Comparison of ENCODE assay signal across 23 cellular contexts in the genomic region with DNA sequence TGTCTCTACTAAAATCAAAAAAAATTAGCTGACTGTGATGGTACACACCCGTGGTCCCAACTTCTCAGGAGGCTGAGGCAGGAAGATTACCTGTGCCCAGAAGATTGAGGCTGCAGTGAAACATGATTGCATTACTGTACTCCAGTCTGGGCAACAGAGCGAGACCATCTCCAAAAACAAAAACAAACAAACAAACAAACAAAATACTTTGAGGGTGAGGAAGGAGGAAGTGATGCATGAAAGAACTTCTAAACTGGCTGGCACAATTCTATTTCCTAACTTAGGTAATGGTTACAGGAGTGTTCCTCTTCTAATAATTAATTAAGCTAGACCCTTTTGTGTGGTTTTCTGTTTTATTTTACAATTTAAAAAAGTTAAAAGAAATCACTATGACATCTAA. TPM values are rescaled to one million over a fixed set of nuclear protein-coding genes. Genes with fewer than 3 reads are reported as not detected.
DNase-seq lines count a peak whose midpoint lies in the region; ATAC-seq and TF ChIP-seq lines count a peak whose summit lies in the region.
"Had no signal": no experiment of that assay in that cellular context is flagged by ENCODE, and none has a peak within 500 bp of the region (broad histone marks: within the 10 kb centered on the region; RNA-seq: fewer than 3 reads in every experiment).

No MANE protein-coding gene starts in this region.

- H3K4me3 ChIP-seq in psoas muscle: no peak overlapping the region
- H3K4me3 ChIP-seq in upper lobe of left lung: no peak overlapping the region
- H3K4me3 ChIP-seq in testis: no peak overlapping the region
- H3K4me3 ChIP-seq: ascending aorta, heart left ventricle, ovary, right lobe of liver, thyroid gland had no signal

- peak overlapping the region; percentile 0 for H3K27ac Mint-ChIP-seq in activated naive CD8-positive, alpha-beta T cell treated with anti-CD3 and anti-CD28 coated beads, Interleukin-2, amount 10 ng/mL, durations not matched to agents 7 days and 5 days
- no peak overlapping the region for H3K27ac Mint-ChIP-seq in activated naive CD8-positive, alpha-beta T cell treated with anti-CD3 and anti-CD28 coated beads, Interleukin-2, amount 50 U/mL, for 24 hours
- peak overlapping the region; percentile 32 for H3K27ac Mint-ChIP-seq in central memory CD8-positive, alpha-beta T cell (ENCODE audit: low read depth)

- H3K4me1 ChIP-seq in psoas muscle (peaks cover 58% of the 10 kb centered on the region), upper lobe of left lung (peaks cover 6 to 28% (median 9%) of the 10 kb centered on the region in 4 donors), testis (peaks cover 4% of the 10 kb centered on the region)
- H3K4me1 ChIP-seq: Caco-2 had no signal

- DNase-seq in activated naive CD8-positive, alpha-beta T cell treated with anti-CD3 and anti-CD28 coated beads, Interleukin-2, amount 10 ng/mL, durations not matched to agents 7 days and 5 days: no peak
- no peak for DNase-seq in activated naive CD8-positive, alpha-beta T cell treated with anti-CD3 and anti-CD28 coated beads, Interleukin-2, amount 50 U/mL, for 24 hours
- DNase-seq in central memory CD8-positive, alpha-beta T cell (ENCODE audit: low spot score in 2 of 2): no peak
- DNase-seq in psoas muscle: no peak
- DNase-seq in upper lobe of left lung: no peak
- no peak for DNase-seq in testis
- DNase-seq: activated effector memory CD4-positive, alpha-beta T cell treated with Interleukin-2 at 50 U/mL for 16 hours; Caco-2; heart left ventricle; left ventricle myocardium superior; NCI-H1105 treated with DMSO at 0.1 percent for 48 hours; NCI-H2107; NCI-H510A treated with DMSO at 0.1 percent for 48 hours; ovary; right lobe of liver; SHP77 treated with DMSO at 0.1 percent for 48 hours; stimulated activated CD4-positive, alpha-beta T cell treated with anti-CD3 and anti-CD28 coated beads, Interleukin-15, amount 100 ng/mL, for 24 hours; T-cell had no signal

- no peak overlapping the region for H3K4me3 Mint-ChIP-seq in activated naive CD8-positive, alpha-beta T cell treated with anti-CD3 and anti-CD28 coated beads, Interleukin-2, amount 10 ng/mL, durations not matched to agents 7 days and 5 days
- H3K4me3 Mint-ChIP-seq in activated naive CD8-positive, alpha-beta T cell treated with anti-CD3 and anti-CD28 coated beads, Interleukin-2, amount 50 U/mL, for 24 hours: no peak overlapping the region
- no peak overlapping the region for H3K4me3 Mint-ChIP-seq in central memory CD8-positive, alpha-beta T cell
- H3K4me3 Mint-ChIP-seq: T-cell had no signal

- peaks cover 0 to 14% of the 10 kb centered on the region in 2 donors for H3K36me3 ChIP-seq in psoas muscle (ENCODE audit: insufficient read depth in 1 of 2, low read depth in 1 of 2)
- peaks cover 0 to 34% (median 8%) of the 10 kb centered on the region in 4 donors for H3K36me3 ChIP-seq in upper lobe of left lung
- H3K36me3 ChIP-seq in testis (ENCODE audit: low read depth, missing control alignments): no peaks in the 10 kb centered on the region
- H3K36me3 ChIP-seq: ovary, thyroid gland had no signal

- peaks cover 17% of the 10 kb centered on the region for H3K36me3 Mint-ChIP-seq in activated naive CD8-positive, alpha-beta T cell treated with anti-CD3 and anti-CD28 coated beads, Interleukin-2, amount 10 ng/mL, durations not matched to agents 7 days and 5 days
- H3K36me3 Mint-ChIP-seq in activated naive CD8-positive, alpha-beta T cell treated with anti-CD3 and anti-CD28 coated beads, Interleukin-2, amount 50 U/mL, for 24 hours (ENCODE audit: low read depth): peaks cover 22% of the 10 kb centered on the region
- peaks cover 27% of the 10 kb centered on the region for H3K36me3 Mint-ChIP-seq in central memory CD8-positive, alpha-beta T cell (ENCODE audit: insufficient read depth)

- no peak for ATAC-seq in activated naive CD8-positive, alpha-beta T cell treated with anti-CD3 and anti-CD28 coated beads, Interleukin-2, amount 10 ng/mL, durations not matched to agents 7 days and 5 days (ENCODE audit: low read depth)
- no peak for ATAC-seq in activated naive CD8-positive, alpha-beta T cell treated with anti-CD3 and anti-CD28 coated beads, Interleukin-2, amount 50 U/mL, for 24 hours
- peak; percentile 20 for ATAC-seq in HG03571 (IDR thresholded peaks at IDR 0.05; ENCODE audit: unreplicated experiment)
- ATAC-seq in central memory CD8-positive, alpha-beta T cell (replicated peaks; ENCODE audit: extremely low read depth, poor library complexity, severe bottlenecking): no peak
- peak in 1 of 4 donors; percentile 29 for ATAC-seq in psoas muscle
- no peak for ATAC-seq in HG03457 (IDR thresholded peaks at IDR 0.05; ENCODE audit: unreplicated experiment)
- ATAC-seq in upper lobe of left lung (ENCODE audit: low FRiP score in 2 of 2): no peak
- ATAC-seq: right lobe of liver, T-cell had no signal

- H3K9me3 ChIP-seq in psoas muscle: no peaks in the 10 kb centered on the region
- no peaks in the 10 kb centered on the region for H3K9me3 ChIP-seq in upper lobe of left lung
- no peaks in the 10 kb centered on the region for H3K9me3 ChIP-seq in testis
- H3K9me3 ChIP-seq: ascending aorta, Caco-2, heart left ventricle, ovary, right lobe of liver, thyroid gland had no signal

- POLR2A ChIA-PET in activated naive CD8-positive, alpha-beta T cell treated with anti-CD3 and anti-CD28 coated beads, Interleukin-2, amount 10 ng/mL, durations not matched to agents 7 days and 5 days (lab: Charles Lee): interaction anchor here (1.2 kb wide), 1 partner anchor 106 kb away, joined by 3 read pairs; no protein-coding TSS in a partner anchor

- no peak for TF ChIP-seq CTCF in psoas muscle (IDR thresholded peaks at IDR 0.05)
- TF ChIP-seq CTCF in upper lobe of left lung (IDR thresholded peaks at IDR 0.05): no peak
- TF ChIP-seq CTCF in testis (IDR thresholded peaks at IDR 0.05): no peak

- no peaks in the 10 kb centered on the region for H3K9me3 Mint-ChIP-seq in activated naive CD8-positive, alpha-beta T cell treated with anti-CD3 and anti-CD28 coated beads, Interleukin-2, amount 10 ng/mL, durations not matched to agents 7 days and 5 days
- H3K9me3 Mint-ChIP-seq in activated naive CD8-positive, alpha-beta T cell treated with anti-CD3 and anti-CD28 coated beads, Interleukin-2, amount 50 U/mL, for 24 hours: no peaks in the 10 kb centered on the region
- no peaks in the 10 kb centered on the region for H3K9me3 Mint-ChIP-seq in central memory CD8-positive, alpha-beta T cell
- H3K9me3 Mint-ChIP-seq: T-cell had no signal

- intact Hi-C loops in psoas muscle (cut with DNase I): no loop called here
- intact Hi-C loops in testis (cut with DNase I; ENCODE audit: low total_unique reads): no loop called here

- H3K27me3 ChIP-seq in psoas muscle (ENCODE audit: insufficient read depth in 3 of 3, low read length in 2 of 3) (no peaks in the 10 kb centered on the region), upper lobe of left lung (no peaks in the 10 kb centered on the region), testis (no peaks in the 10 kb centered on the region)
- H3K27me3 ChIP-seq: ascending aorta, heart left ventricle, ovary, right lobe of liver, thyroid gland had no signal

- H3K4me1 Mint-ChIP-seq in activated naive CD8-positive, alpha-beta T cell treated with anti-CD3 and anti-CD28 coated beads, Interleukin-2, amount 10 ng/mL, durations not matched to agents 7 days and 5 days: peaks cover 5% of the 10 kb centered on the region
- peaks cover 36% of the 10 kb centered on the region for H3K4me1 Mint-ChIP-seq in activated naive CD8-positive, alpha-beta T cell treated with anti-CD3 and anti-CD28 coated beads, Interleukin-2, amount 50 U/mL, for 24 hours
- H3K4me1 Mint-ChIP-seq in central memory CD8-positive, alpha-beta T cell: peaks cover 32% of the 10 kb centered on the region

- H3K27me3 Mint-ChIP-seq in activated naive CD8-positive, alpha-beta T cell treated with anti-CD3 and anti-CD28 coated beads, Interleukin-2, amount 10 ng/mL, durations not matched to agents 7 days and 5 days: no peaks in the 10 kb centered on the region
- H3K27me3 Mint-ChIP-seq in activated naive CD8-positive, alpha-beta T cell treated with anti-CD3 and anti-CD28 coated beads, Interleukin-2, amount 50 U/mL, for 24 hours: no peaks in the 10 kb centered on the region
- H3K27me3 Mint-ChIP-seq in central memory CD8-positive, alpha-beta T cell: no peaks in the 10 kb centered on the region
- H3K27me3 Mint-ChIP-seq: T-cell had no signal

- 41 to 88% (median 69%) methylated on average over 2 of the region's 2 CpGs for WGBS in psoas muscle, 3 donors
- 73 to 80% methylated on average over 2 of the region's 2 CpGs for WGBS in upper lobe of left lung, 2 donors
- 65 to 74% methylated on average over 2 of the region's 2 CpGs for WGBS in testis, 2 donors

- TF ChIP-seq POLR2A in upper lobe of left lung (IDR thresholded peaks at IDR 0.05) (no peak), testis (IDR thresholded peaks at IDR 0.05) (no peak)

- H3K27ac ChIP-seq in psoas muscle: peak overlapping the region; percentile 65
- H3K27ac ChIP-seq in upper lobe of left lung: no peak overlapping the region
- H3K27ac ChIP-seq in testis: no peak overlapping the region
- H3K27ac ChIP-seq: heart left ventricle, ovary, right lobe of liver, thyroid gland, VCaP had no signal

- TF ChIP-seq EP300 in upper lobe of left lung (IDR thresholded peaks at IDR 0.05): no peak

RNA-seq across cellular contexts. Expression of a gene that starts 15.5 kb away (rescaled TPM):
- total RNA-seq in activated naive CD8-positive, alpha-beta T cell treated with anti-CD3 and anti-CD28 coated beads, Interleukin-2, amount 10 ng/mL, durations not matched to agents 7 days and 5 days: 10 to 100 TPM; 47.9 to 52.9 TPM
- total RNA-seq in psoas muscle (10 to 100 TPM; 31.5 to 42.4 (median 39.7) TPM), upper lobe of left lung (10 to 100 TPM; 24.5 to 55.2 (median 38.1) TPM), testis (10 to 100 TPM; 80.8 to 89.8 TPM)
- polyA plus RNA-seq in psoas muscle (10 to 100 TPM; 20.0 to 63.7 (median 22.4) TPM), testis (ENCODE audit: insufficient read depth, low read depth, low replicate concordance) (65.7 TPM)
